Comparison of ENCODE assay signal across 29 cellular contexts in genomic region chr11:76814414-76814813, GRCh38.
"Had no signal": no experiment of that assay in that cellular context is flagged by ENCODE, and none has a peak within 500 bp of the region (broad histone marks: within the 10 kb centered on the region; RNA-seq: fewer than 3 reads in every experiment).

No MANE protein-coding gene starts in this region.

- H3K27ac ChIP-seq: stomach, suprapubic skin, testis, thoracic aorta, thyroid gland, tibial artery, tibial nerve, transverse colon, upper lobe of left lung, upper lobe of right lung, uterus, vagina had no signal

- H3K27ac Mint-ChIP-seq: stimulated activated effector memory CD8-positive, alpha-beta T cell treated with anti-CD3 and anti-CD28 coated beads, Interleukin-12 subunit alpha, Interleukin-12 subunit beta, amount 100 ng/mL, for 72 hours; stimulated activated memory B cell treated with anti-CD40 and anti-IgM and Interleukin-4, amounts not matched to agents 10 μg/mL and 1 μg/mL and 100 μg/mL, for 72 hours; stimulated activated naive B cell treated with anti-CD40 and anti-IgM and Interleukin-4, amounts not matched to agents 10 μg/mL and 1 μg/mL and 100 μg/mL, for 72 hours; stimulated activated naive CD8-positive, alpha-beta T cell treated with anti-CD3 and anti-CD28 coated beads, Interleukin-15, amount 100 ng/mL, for 72 hours; stimulated activated naive CD8-positive, alpha-beta T cell treated with anti-CD3 and anti-CD28 coated beads, Interleukin-15, Interleukin-2, amounts not matched to agents 100 ng/mL and 50 ng/mL, for 24 hours; type B pancreatic cell had no signal

- H3K36me3 ChIP-seq: stomach, suprapubic skin, thoracic aorta, thyroid gland, tibial artery, tibial nerve, transverse colon, upper lobe of left lung, upper lobe of right lung, uterus, vagina had no signal

- H3K27me3 Mint-ChIP-seq: stimulated activated naive CD8-positive, alpha-beta T cell treated with anti-CD3 and anti-CD28 coated beads, Interleukin-15, amount 100 ng/mL, for 72 hours; type B pancreatic cell had no signal

- H3K36me3 Mint-ChIP-seq: stimulated activated effector memory CD8-positive, alpha-beta T cell treated with anti-CD3 and anti-CD28 coated beads, Interleukin-12 subunit alpha, Interleukin-12 subunit beta, amount 100 ng/mL, for 72 hours; stimulated activated memory B cell treated with anti-CD40 and anti-IgM and Interleukin-4, amounts not matched to agents 10 μg/mL and 1 μg/mL and 100 μg/mL, for 72 hours had no signal

- H3K4me1 ChIP-seq: testis, tibial artery, tibial nerve, upper lobe of right lung, uterus, vagina had no signal

- H3K4me3 ChIP-seq: stomach, suprapubic skin, testis, thoracic aorta, thyroid gland, tibial artery, tibial nerve, transverse colon, upper lobe of left lung, upper lobe of right lung, uterus, vagina had no signal

- H3K4me3 Mint-ChIP-seq: stimulated activated effector memory CD8-positive, alpha-beta T cell treated with anti-CD3 and anti-CD28 coated beads, Interleukin-12 subunit alpha, Interleukin-12 subunit beta, amount 100 ng/mL, for 72 hours; stimulated activated memory B cell treated with anti-CD40 and anti-IgM and Interleukin-4, amounts not matched to agents 10 μg/mL and 1 μg/mL and 100 μg/mL, for 72 hours; stimulated activated naive B cell treated with anti-CD40 and anti-IgM and Interleukin-4, amounts not matched to agents 10 μg/mL and 1 μg/mL and 100 μg/mL, for 72 hours; stimulated activated naive CD8-positive, alpha-beta T cell treated with anti-CD3 and anti-CD28 coated beads, Interleukin-15, amount 100 ng/mL, for 72 hours; stimulated activated naive CD8-positive, alpha-beta T cell treated with anti-CD3 and anti-CD28 coated beads, Interleukin-15, Interleukin-2, amounts not matched to agents 100 ng/mL and 50 ng/mL, for 24 hours; type B pancreatic cell had no signal

- FAIRE-seq: urothelium cell line had no signal

- H3K9me3 ChIP-seq: testis, thyroid gland, upper lobe of right lung, uterus had no signal

- H3K27me3 ChIP-seq: stomach, suprapubic skin, testis, thyroid gland, tibial artery, tibial nerve, transverse colon, upper lobe of left lung, upper lobe of right lung, uterus, vagina had no signal

- DNase-seq: stimulated activated CD4-positive, alpha-beta T cell treated with anti-CD3 and anti-CD28 coated beads, Interleukin-2, amount 100 ng/mL, for 48 hours; stimulated activated CD4-positive, alpha-beta T cell treated with anti-CD3 and anti-CD28 coated beads, Interleukin-4, amount 100 ng/mL, for 1 hour; stimulated activated CD4-positive, alpha-beta T cell treated with anti-CD3 and anti-CD28 coated beads, Interleukin-4, amount 100 ng/mL, for 24 hours; stimulated activated CD4-positive, alpha-beta T cell treated with anti-CD3 and anti-CD28 coated beads, Interleukin-4, amount 100 ng/mL, for 4 hours; stimulated activated CD8-positive, alpha-beta memory T cell treated with anti-CD3 and anti-CD28 coated beads, Interleukin-4, amount 100 ng/mL, for 48 hours; stimulated activated naive B cell treated with anti-CD40 and anti-IgM and Interleukin-4, amounts not matched to agents 10 μg/mL and 1 μg/mL and 100 μg/mL, for 72 hours; stimulated activated naive CD4-positive, alpha-beta T cell; stimulated activated naive CD4-positive, alpha-beta T cell treated with Interleukin-2 at 50 U/mL for 16 hours; stimulated activated naive CD8-positive, alpha-beta T cell treated with anti-CD3 and anti-CD28 coated beads, Interleukin-15, amount 100 ng/mL, for 72 hours; stimulated activated naive CD8-positive, alpha-beta T cell treated with anti-CD3 and anti-CD28 coated beads, Interleukin-15, Interleukin-2, amounts not matched to agents 100 U/mL and 50 U/mL, for 24 hours; stomach; substantia nigra; testis; thyroid gland; tibial artery; transverse colon; trophoblast cell; upper lobe of left lung; upper lobe of right lung; uterus had no signal

- ATAC-seq: stimulated activated effector memory CD8-positive, alpha-beta T cell treated with anti-CD3 and anti-CD28 coated beads, Interleukin-12 subunit alpha, Interleukin-12 subunit beta, amount 100 ng/mL, for 72 hours; stimulated activated memory B cell treated with anti-CD40 and anti-IgM and Interleukin-4, amounts not matched to agents 10 μg/mL and 1 μg/mL and 100 μg/mL, for 72 hours; stimulated activated naive B cell treated with anti-CD40 and anti-IgM and Interleukin-4, amounts not matched to agents 10 μg/mL and 1 μg/mL and 100 μg/mL, for 72 hours; stimulated activated naive CD8-positive, alpha-beta T cell treated with anti-CD3 and anti-CD28 coated beads, Interleukin-15, amount 100 ng/mL, for 72 hours; stimulated activated naive CD8-positive, alpha-beta T cell treated with anti-CD3 and anti-CD28 coated beads, Interleukin-15, Interleukin-2, amounts not matched to agents 100 U/mL and 50 U/mL, for 24 hours; upper lobe of right lung had no signal
